In genomic region chr3:105040026-105040622, GRCh38 we compare ENCODE assay signal across 25 cellular contexts.
DNase-seq lines count a peak whose midpoint lies in the region; ATAC-seq and TF ChIP-seq lines count a peak whose summit lies in the region.
"Had no signal": no experiment of that assay in that cellular context is flagged by ENCODE, and none has a peak within 500 bp of the region (broad histone marks: within the 10 kb centered on the region; RNA-seq: fewer than 3 reads in every experiment).

No MANE protein-coding gene starts in this region.

- no peak overlapping the region for H3K4me3 Mint-ChIP-seq in chondrocyte (ENCODE audit: unreplicated experiment)
- no peak overlapping the region for H3K4me3 Mint-ChIP-seq in WTC11
- H3K4me3 Mint-ChIP-seq: B cell; HFFc6; naive thymus-derived CD4-positive, alpha-beta T cell had no signal

- POLR2A ChIA-PET in WTC11 (lab: Charles Lee) = no interaction called here

- no peaks in the 10 kb centered on the region for H3K9me3 Mint-ChIP-seq in chondrocyte (ENCODE audit: low read depth)
- H3K9me3 Mint-ChIP-seq in WTC11 = no peaks in the 10 kb centered on the region
- H3K9me3 Mint-ChIP-seq: HFFc6; naive thymus-derived CD4-positive, alpha-beta T cell had no signal

- DNase-seq in NCI-H748 (lab: John Stamatoyannopoulos, UW; ENCODE audit: unreplicated experiment) = peak; percentile 49
- DNase-seq in NCI-H748 treated with DMSO at 0.1 percent for 48 hours (lab: John Stamatoyannopoulos, UW) = no peak
- peak; percentile 59 for DNase-seq in fibroblast of the aortic adventitia (ENCODE audit: low read depth)
- DNase-seq in activated CD4-positive, alpha-beta T cell treated with anti-CD3 and anti-CD28 coated beads, Interleukin-2, amount 50 U/mL, for 1 hour = no peak
- no peak for DNase-seq in chondrocyte (ENCODE audit: low spot score)
- no peak for DNase-seq in WTC11 (ENCODE audit: low spot score)
- no peak for DNase-seq in OCI-M2 (lab: John Stamatoyannopoulos, UW; ENCODE audit: unreplicated experiment)
- DNase-seq: activated naive CD4-positive, alpha-beta T cell treated with Interleukin-2 at 50 U/mL for 16 hours; activated T-cell treated with anti-CD3 and anti-CD28 coated beads, Interleukin-2, amount 50 U/mL, for 48 hours; effector CD8-positive, alpha-beta T cell; HFFc6; KBM-7; MV-4-11; naive thymus-derived CD4-positive, alpha-beta T cell; NCI-H1930; NCI-H510A treated with DMSO at 0.1 percent for 48 hours; right cardiac atrium; stomach; SW 1271; transverse colon had no signal

- no peak overlapping the region for H3K27ac Mint-ChIP-seq in chondrocyte (ENCODE audit: unreplicated experiment)
- no peak overlapping the region for H3K27ac Mint-ChIP-seq in WTC11
- H3K27ac Mint-ChIP-seq: B cell; HFFc6; naive thymus-derived CD4-positive, alpha-beta T cell had no signal

- TF ChIP-seq CTCF in fibroblast of the aortic adventitia (IDR thresholded peaks at IDR 0.05; ENCODE audit: insufficient read depth, low read length) (no peak), chondrocyte (IDR thresholded peaks at IDR 0.05) (no peak), WTC11 (IDR thresholded peaks at IDR 0.05) (no peak)

- ATAC-seq in SK-N-SH treated with all-trans-retinoic acid at 6 μM for 48 hours = peak; percentile 35
- no peak for ATAC-seq in WTC11
- ATAC-seq: A549; activated CD4-positive, CD25-positive, alpha-beta regulatory T cell treated with anti-CD3 and anti-CD28 coated beads, Interleukin-2, amount 50 U/mL, for 24 hours; esophagus mucosa; naive thymus-derived CD4-positive, alpha-beta T cell; right cardiac atrium had no signal

- CTCF ChIA-PET in WTC11 (lab: Charles Lee) = no interaction called here

- no peaks in the 10 kb centered on the region for H3K36me3 Mint-ChIP-seq in chondrocyte (ENCODE audit: low read depth)
- H3K36me3 Mint-ChIP-seq in WTC11 = no peaks in the 10 kb centered on the region
- H3K36me3 Mint-ChIP-seq: naive thymus-derived CD4-positive, alpha-beta T cell had no signal

- H3K4me3 ChIP-seq in fibroblast of the aortic adventitia (ENCODE audit: low read depth, low read length) = no peak overlapping the region
- H3K4me3 ChIP-seq: A549, stomach, transverse colon had no signal

- H3K27me3 Mint-ChIP-seq in chondrocyte (ENCODE audit: low read depth) (no peaks in the 10 kb centered on the region), WTC11 (ENCODE audit: low read depth) (no peaks in the 10 kb centered on the region)
- H3K27me3 Mint-ChIP-seq: B cell; naive thymus-derived CD4-positive, alpha-beta T cell had no signal

- peaks cover 11% of the 10 kb centered on the region for H3K4me1 Mint-ChIP-seq in chondrocyte (ENCODE audit: low read depth)
- H3K4me1 Mint-ChIP-seq in WTC11 = no peaks in the 10 kb centered on the region
- H3K4me1 Mint-ChIP-seq: B cell; naive thymus-derived CD4-positive, alpha-beta T cell had no signal

TF ChIP-seq in SK-N-SH treated with all-trans-retinoic acid at 6 μM for 48 hours, 23 proteins besides CTCF, POLR2A, EP300 and RAD21 (continues in another document):
- no peak for TF ChIP-seq TCF4 (CRISPR knock-in tag; IDR thresholded peaks at IDR 0.05; ENCODE audit: borderline replicate concordance)
- no peak for TF ChIP-seq TSHZ2 (CRISPR knock-in tag; IDR thresholded peaks at IDR 0.05)
- no peak for TF ChIP-seq ZNF70 (CRISPR knock-in tag; IDR thresholded peaks at IDR 0.05)
- no peak for TF ChIP-seq ARNTL (CRISPR knock-in tag; IDR thresholded peaks at IDR 0.05; ENCODE audit: borderline replicate concordance, low read depth)
- no peak for TF ChIP-seq ESRRG (CRISPR knock-in tag; IDR thresholded peaks at IDR 0.05)
- no peak for TF ChIP-seq PATZ1 (CRISPR knock-in tag; IDR thresholded peaks at IDR 0.05; ENCODE audit: borderline replicate concordance)

TF ChIP-seq in WTC11, 78 proteins besides CTCF, POLR2A, EP300 and RAD21:
- no peak for TF ChIP-seq ZNF416 (CRISPR knock-in tag; IDR thresholded peaks at IDR 0.05)

Comparison
In these comparisons a context has a peak if more than half of its experiments do, and no peak if none do; other contexts are left out.
1. DNase-seq: peak in NCI-H748 (single experiment) and fibroblast of the aortic adventitia (single experiment); none in NCI-H748 treated with DMSO at 0.1 percent for 48 hours (single experiment), activated CD4-positive, alpha-beta T cell treated with anti-CD3 and anti-CD28 coated beads, Interleukin-2, amount 50 U/mL, for 1 hour (single experiment), chondrocyte (single experiment), WTC11 (single experiment) and OCI-M2 (single experiment).